8 cellular contexts compared by ENCODE assay signal in the genomic region with DNA sequence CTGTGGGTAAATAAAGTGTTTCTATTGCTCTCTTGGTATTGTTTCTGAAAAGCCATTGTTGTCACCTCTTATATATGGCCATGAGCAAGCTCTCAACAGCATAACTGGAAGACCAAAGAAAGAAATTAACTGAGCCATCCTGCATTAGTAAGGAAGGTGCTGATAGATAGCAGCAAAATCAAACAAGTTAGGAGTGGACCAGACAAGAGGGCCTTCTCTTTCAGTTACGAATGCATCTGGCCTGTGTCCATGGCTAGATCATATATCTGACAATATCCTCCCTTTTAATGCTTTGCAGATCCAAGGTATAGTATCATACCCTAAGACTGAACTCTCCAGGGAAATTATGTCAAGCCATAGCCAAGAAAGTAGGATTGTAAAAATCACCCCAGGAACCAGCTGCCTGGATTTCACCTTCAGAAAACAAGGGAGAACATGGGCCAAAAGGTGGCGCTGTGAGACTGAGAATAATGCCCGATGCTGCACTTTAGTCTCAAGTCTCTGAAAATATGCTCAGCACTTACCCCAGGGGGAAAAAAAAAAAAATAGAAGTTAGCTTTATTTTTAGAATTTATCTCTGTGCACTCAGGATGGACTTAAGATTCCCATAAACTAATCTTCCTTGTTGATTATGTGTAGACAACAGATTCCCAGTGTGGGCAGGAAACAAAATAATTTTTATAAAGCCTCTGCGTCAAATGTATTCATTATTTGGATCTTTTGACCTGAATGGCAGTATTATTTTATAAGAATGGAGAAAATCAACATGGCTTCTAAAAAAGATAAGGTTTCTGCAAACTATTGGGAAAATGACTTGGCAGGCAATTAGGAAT.
DNase-seq lines count a peak whose midpoint lies in the region; ATAC-seq and TF ChIP-seq lines count a peak whose summit lies in the region.

No MANE protein-coding gene starts in this region.

- H3K27ac Mint-ChIP-seq in activated CD4-positive, alpha-beta T cell treated with anti-CD3 and anti-CD28 coated beads, Interleukin-2, amount 10 ng/mL, durations not matched to agents 7 days and 5 days, result no peak overlapping the region

- intact Hi-C loops in lower leg skin (cut with DNase I; ENCODE audit: low total_unique reads), result loop anchor here (5.0 kb wide), 2 partner anchors 660 to 785 kb away; no protein-coding TSS in a partner anchor

- no peak overlapping the region for H3K4me3 Mint-ChIP-seq in activated CD4-positive, alpha-beta T cell treated with anti-CD3 and anti-CD28 coated beads, Interleukin-2, amount 10 ng/mL, durations not matched to agents 7 days and 5 days

- no peak for TF ChIP-seq POLR2A in lower leg skin (IDR thresholded peaks at IDR 0.05)

- H3K36me3 Mint-ChIP-seq in activated CD4-positive, alpha-beta T cell treated with anti-CD3 and anti-CD28 coated beads, Interleukin-2, amount 10 ng/mL, durations not matched to agents 7 days and 5 days (ENCODE audit: low read depth), result no peaks in the 10 kb centered on the region

- peak; percentile 82 for TF ChIP-seq CTCF in GM10266 (IDR thresholded peaks at IDR 0.05; ENCODE audit: control insufficient read depth, insufficient read depth, low read depth, missing control alignments)
- no peak for TF ChIP-seq CTCF in lower leg skin (IDR thresholded peaks at IDR 0.05)

- CTCF ChIA-PET in activated CD4-positive, alpha-beta T cell treated with anti-CD3 and anti-CD28 coated beads, Interleukin-2, amount 10 ng/mL, durations not matched to agents 7 days and 5 days (lab: Charles Lee), result interaction anchor here (0.5 to 3.9 kb wide), 33 partner anchors 10 to 708 kb away, joined by 3 to 48 read pairs (median 4); no protein-coding TSS in a partner anchor

- ATAC-seq in HG03175 (IDR thresholded peaks at IDR 0.05; ENCODE audit: unreplicated experiment) (peak; percentile 86), HG03457 (IDR thresholded peaks at IDR 0.05; ENCODE audit: unreplicated experiment) (no peak)

- H3K4me1 Mint-ChIP-seq in activated CD4-positive, alpha-beta T cell treated with anti-CD3 and anti-CD28 coated beads, Interleukin-2, amount 10 ng/mL, durations not matched to agents 7 days and 5 days, result peaks cover 6% of the 10 kb centered on the region

- no peaks in the 10 kb centered on the region for H3K9me3 Mint-ChIP-seq in activated CD4-positive, alpha-beta T cell treated with anti-CD3 and anti-CD28 coated beads, Interleukin-2, amount 10 ng/mL, durations not matched to agents 7 days and 5 days

- POLR2A ChIA-PET in activated CD4-positive, alpha-beta T cell treated with anti-CD3 and anti-CD28 coated beads, Interleukin-2, amount 10 ng/mL, durations not matched to agents 7 days and 5 days (lab: Charles Lee), result no interaction called here

- no peak overlapping the region for H3K4me3 ChIP-seq in lower leg skin (ENCODE audit: low read depth, poor library complexity, severe bottlenecking)

- WGBS in lower leg skin, 2 donors, result 38 to 39% methylated on average over 4 of the region's 4 CpGs

- DNase-seq in GM10266 (ENCODE audit: extremely low spot score) (peak; percentile 60), NCI-H526 treated with DMSO at 0.1 percent for 48 hours (lab: John Stamatoyannopoulos, UW) (peak; percentile 87), dermis blood vessel endothelial cell (peak; percentile 95), lower leg skin (ENCODE audit: low spot score in 2 of 2) (peak; percentile 86 to 97)
- peak; percentile 89 for DNase-seq in activated CD4-positive, alpha-beta T cell treated with anti-CD3 and anti-CD28 coated beads, Interleukin-2, amount 10 ng/mL, durations not matched to agents 7 days and 5 days
- DNase-seq in stimulated activated CD8-positive, alpha-beta memory T cell treated with anti-CD3 and anti-CD28 coated beads, Interleukin-12 subunit alpha, Interleukin-12 subunit beta, amount 100 ng/mL, for 1 hour (ENCODE audit: low read depth), result peak; percentile 82

- peaks cover 12% of the 10 kb centered on the region for H3K27me3 Mint-ChIP-seq in activated CD4-positive, alpha-beta T cell treated with anti-CD3 and anti-CD28 coated beads, Interleukin-2, amount 10 ng/mL, durations not matched to agents 7 days and 5 days
